In the genomic region with DNA sequence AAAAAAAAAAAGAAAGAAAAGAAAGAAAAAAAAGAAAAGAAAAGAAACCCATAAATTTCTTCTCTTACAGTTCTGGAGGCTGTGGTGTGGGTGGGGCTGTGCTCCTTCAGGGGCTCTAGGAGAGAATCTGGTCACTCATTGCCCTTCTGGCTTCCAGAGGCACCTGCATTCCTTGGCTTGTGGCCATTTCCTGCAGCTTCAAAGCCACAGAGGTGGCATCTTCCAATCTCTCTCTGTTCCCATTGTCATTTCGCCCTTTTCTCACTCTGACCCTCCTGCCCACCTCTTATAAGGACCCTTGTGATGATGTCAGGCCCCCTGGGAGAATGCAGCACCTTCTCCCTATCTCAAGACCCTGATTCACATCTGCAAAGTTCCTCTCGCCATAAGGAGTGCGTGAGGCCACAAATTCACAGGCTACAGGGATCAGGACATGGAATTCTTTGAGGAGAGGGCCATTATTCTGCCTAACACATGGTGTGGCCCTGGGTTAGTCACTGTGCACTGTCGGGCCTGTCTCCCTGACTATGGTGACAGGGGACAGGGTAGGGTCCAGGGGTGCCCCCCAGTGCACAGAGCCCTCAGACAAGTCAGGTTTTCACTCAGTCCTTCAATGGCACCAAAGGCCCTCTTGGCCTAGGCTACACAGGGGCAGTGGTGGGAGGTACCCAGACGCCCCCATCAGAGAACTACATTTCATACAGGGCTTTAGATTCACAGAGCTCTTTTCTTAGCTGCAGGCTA, we compare ENCODE assay signal across 17 cellular contexts. TPM values are rescaled to one million over a fixed set of nuclear protein-coding genes. Genes with fewer than 3 reads are reported as not detected.
A peak's percentile ranks its signal among the peaks of the same experiment; 100 is the strongest.
DNase-seq lines count a peak whose midpoint lies in the region; ATAC-seq and TF ChIP-seq lines count a peak whose summit lies in the region.
"Had no signal": no experiment of that assay in that cellular context is flagged by ENCODE, and none has a peak within 500 bp of the region (broad histone marks: within the 10 kb centered on the region; RNA-seq: fewer than 3 reads in every experiment).

No MANE protein-coding gene starts in this region.

- H3K4me1 Mint-ChIP-seq in CD4-positive, CD25-positive, alpha-beta regulatory T cell: peaks cover 18 to 70% (median 40%) of the 10 kb centered on the region in 4 donors
- H3K4me1 Mint-ChIP-seq in central memory CD8-positive, alpha-beta T cell: peaks cover 56% of the 10 kb centered on the region

- H3K27ac ChIP-seq in CD4-positive, CD25-positive, alpha-beta regulatory T cell (ENCODE audit: insufficient read depth, low read length, poor library complexity, severe bottlenecking): no peak overlapping the region
- H3K27ac ChIP-seq in IMR-90 (ENCODE audit: insufficient read depth, low read length): no peak overlapping the region
- H3K27ac ChIP-seq: KMS-11, neural progenitor cell, thoracic aorta had no signal

- no peak overlapping the region for H3K18ac ChIP-seq in IMR-90 (ENCODE audit: low read depth, low read length)

- no peak overlapping the region for H2AFZ ChIP-seq in IMR-90 (replicated peaks; ENCODE audit: low read length, poor library complexity)
- H2AFZ ChIP-seq: neural progenitor cell had no signal

- no peak overlapping the region for H2BK20ac ChIP-seq in IMR-90 (ENCODE audit: low read depth, low read length)

- in situ Hi-C loops in IMR-90 (cut with MboI; ENCODE audit: low sequenced_read_pairs): no loop called here

- H3K4me3 ChIP-seq in CD4-positive, CD25-positive, alpha-beta regulatory T cell (ENCODE audit: low read depth, low read length): no peak overlapping the region
- H3K4me3 ChIP-seq in IMR-90 (ENCODE audit: insufficient read depth, low read depth, low read length): no peak overlapping the region
- H3K4me3 ChIP-seq: GM12878, neural progenitor cell, thoracic aorta had no signal

- H3K4me3 Mint-ChIP-seq in CD4-positive, CD25-positive, alpha-beta regulatory T cell: peak overlapping the region; percentile 66 to 96 (median 80)
- peak overlapping the region; percentile 64 for H3K4me3 Mint-ChIP-seq in central memory CD8-positive, alpha-beta T cell
- H3K4me3 Mint-ChIP-seq: activated naive CD4-positive, alpha-beta T cell treated with anti-CD3 and anti-CD28 coated beads, Interleukin-2, amount 50 U/mL, for 24 hours; activated T-cell treated with anti-CD3 and anti-CD28 coated beads, Interleukin-2, amount 50 U/mL, for 4 hours; neural progenitor cell had no signal

- no TSS peak for BruUV-seq in IMR-90 (replicated peaks; lab: Mats Ljungman, UMichigan)

- no peak overlapping the region for H3K56ac ChIP-seq in IMR-90 (ENCODE audit: extremely low read depth, insufficient read depth, low read length)

- H4K5ac ChIP-seq in IMR-90 (ENCODE audit: low read depth, low read length): no peak overlapping the region

- no peak overlapping the region for H3K14ac ChIP-seq in IMR-90 (replicated peaks; ENCODE audit: low read depth, low read length)

- TF ChIP-seq RAD21 in IMR-90 (IDR thresholded peaks at IDR 0.05; ENCODE audit: low read length): no peak

- CTCF ChIA-PET in IMR-90 (lab: Yijun Ruan, JAX): no interaction called here
- CTCF ChIA-PET in GM10248 (lab: Yijun Ruan, JAX): interaction anchor here (1.1 kb wide), 1 partner anchor 22 kb away, joined by 3 read pairs; no protein-coding TSS in a partner anchor

- peak overlapping the region; percentile 24; the same call in 1 of the 2 replicates for H2AK5ac ChIP-seq in IMR-90 (ENCODE audit: low read depth, low read length)

- no peak overlapping the region for H4K8ac ChIP-seq in IMR-90 (ENCODE audit: low read depth in 2 of 2, low read length in 2 of 2)

- no peak overlapping the region for H3K4ac ChIP-seq in IMR-90 (ENCODE audit: low read depth, low read length)

- no peak overlapping the region for H2BK5ac ChIP-seq in IMR-90 (ENCODE audit: low read depth, low read length, poor library complexity, severe bottlenecking)

- no peak for TF ChIP-seq POLR2A in IMR-90 (IDR thresholded peaks at IDR 0.05; ENCODE audit: low read depth, low read length)

- WGBS in IMR-90 (ENCODE audit: extremely low coverage in 2 of 2, insufficient read length in 1 of 2), 2 experiments: no CpG with 5 or more reads among the region's 5 CpGs

- H4K91ac ChIP-seq in IMR-90 (ENCODE audit: insufficient read depth, low read depth, low read length): no peak overlapping the region

- no peaks in the 10 kb centered on the region for H3K79me1 ChIP-seq in IMR-90 (ENCODE audit: low read depth in 1 of 2, low read length in 2 of 2)

- H3K9me3 Mint-ChIP-seq in CD4-positive, CD25-positive, alpha-beta regulatory T cell: no peaks in the 10 kb centered on the region
- H3K9me3 Mint-ChIP-seq in central memory CD8-positive, alpha-beta T cell: no peaks in the 10 kb centered on the region
- H3K9me3 Mint-ChIP-seq: activated naive CD4-positive, alpha-beta T cell treated with anti-CD3 and anti-CD28 coated beads, Interleukin-2, amount 50 U/mL, for 24 hours; activated T-cell treated with anti-CD3 and anti-CD28 coated beads, Interleukin-2, amount 50 U/mL, for 4 hours had no signal

- H3K4me2 ChIP-seq in IMR-90 (ENCODE audit: low read depth, low read length): no peak overlapping the region
- H3K4me2 ChIP-seq: KMS-11, neural progenitor cell had no signal

- no peaks in the 10 kb centered on the region; the same call in 1 of the 2 replicates for H3K9me1 ChIP-seq in IMR-90 (ENCODE audit: insufficient read depth, low read length)

- H3K9me3 ChIP-seq in CD4-positive, CD25-positive, alpha-beta regulatory T cell (ENCODE audit: control insufficient read depth in 2 of 2, low read length in 2 of 2): no peaks in the 10 kb centered on the region
- no peaks in the 10 kb centered on the region for H3K9me3 ChIP-seq in IMR-90 (ENCODE audit: control insufficient read depth, insufficient read depth, low read length)
- H3K9me3 ChIP-seq: thoracic aorta had no signal

- H2AK9ac ChIP-seq in IMR-90 (replicated peaks; ENCODE audit: low read depth, low read length, poor library complexity): no peak overlapping the region

- POLR2A ChIA-PET in IMR-90 (lab: Charles Lee; ENCODE audit: unreplicated experiment) (no interaction called here), GM10248 (lab: Yijun Ruan, JAX) (no interaction called here)

- H2BK15ac ChIP-seq in IMR-90 (ENCODE audit: low read depth, low read length): no peak overlapping the region

- no peaks in the 10 kb centered on the region for H3K36me3 Mint-ChIP-seq in CD4-positive, CD25-positive, alpha-beta regulatory T cell
- H3K36me3 Mint-ChIP-seq in central memory CD8-positive, alpha-beta T cell (ENCODE audit: insufficient read depth): peaks cover 7% of the 10 kb centered on the region
- H3K36me3 Mint-ChIP-seq: activated naive CD4-positive, alpha-beta T cell treated with anti-CD3 and anti-CD28 coated beads, Interleukin-2, amount 50 U/mL, for 24 hours; brain; neural progenitor cell had no signal

- no peaks in the 10 kb centered on the region for H3K36me3 ChIP-seq in CD4-positive, CD25-positive, alpha-beta regulatory T cell (ENCODE audit: control insufficient read depth, insufficient read depth, low read length)
- H3K36me3 ChIP-seq in IMR-90 (ENCODE audit: control insufficient read depth, insufficient read depth, low read length): no peaks in the 10 kb centered on the region
- H3K36me3 ChIP-seq: neural progenitor cell, thoracic aorta had no signal

- TF ChIP-seq CTCF in IMR-90 (conservative IDR thresholded peaks at IDR 0.05; ENCODE audit: low read depth, low read length) (no peak), GM10248 (IDR thresholded peaks at IDR 0.05; ENCODE audit: control extremely low read depth, extremely low read depth, low read depth, missing control alignments) (no peak)

- H3K27ac Mint-ChIP-seq in CD4-positive, CD25-positive, alpha-beta regulatory T cell: peak overlapping the region; percentile 82 to 92 (median 85)
- H3K27ac Mint-ChIP-seq in central memory CD8-positive, alpha-beta T cell (ENCODE audit: low read depth): no peak overlapping the region
- H3K27ac Mint-ChIP-seq: neural progenitor cell had no signal

- H3K27me3 Mint-ChIP-seq in CD4-positive, CD25-positive, alpha-beta regulatory T cell: no peaks in the 10 kb centered on the region
- no peaks in the 10 kb centered on the region for H3K27me3 Mint-ChIP-seq in central memory CD8-positive, alpha-beta T cell
- H3K27me3 Mint-ChIP-seq: activated naive CD4-positive, alpha-beta T cell treated with anti-CD3 and anti-CD28 coated beads, Interleukin-2, amount 50 U/mL, for 24 hours had no signal

- no peak overlapping the region for H3K9ac ChIP-seq in IMR-90 (ENCODE audit: low read depth, low read length)
- H3K9ac ChIP-seq: KMS-11, neural progenitor cell had no signal

- no peak for DNase-seq in CD4-positive, CD25-positive, alpha-beta regulatory T cell
- DNase-seq in IMR-90 (no peak), posterior vena cava (ENCODE audit: low spot score) (peak; percentile 68), GM10248 (ENCODE audit: extremely low spot score) (no peak), CD1c-positive myeloid dendritic cell (ENCODE audit: extremely low spot score) (no peak)
- DNase-seq in central memory CD8-positive, alpha-beta T cell (ENCODE audit: low spot score in 2 of 2): no peak
- DNase-seq in stimulated activated CD4-positive, alpha-beta T cell treated with anti-CD3 and anti-CD28 coated beads, Interleukin-15, amount 100 ng/mL, for 24 hours: no peak
- DNase-seq: GOT3, NCI-H1048, NCI-H2029 had no signal

- dilution Hi-C loops in IMR-90 (cut with HindIII; ENCODE audit: low sequenced_read_pairs, unreplicated experiment): no loop called here

- no peaks in the 10 kb centered on the region for H3K27me3 ChIP-seq in CD4-positive, CD25-positive, alpha-beta regulatory T cell (ENCODE audit: control insufficient read depth, insufficient read depth, low read length)
- H3K27me3 ChIP-seq in IMR-90 (ENCODE audit: control insufficient read depth, insufficient read depth, low read length): no peaks in the 10 kb centered on the region

- no peaks in the 10 kb centered on the region; the same call in 1 of the 2 replicates for H4K20me1 ChIP-seq in IMR-90 (ENCODE audit: insufficient read depth, low read length)

- H3K4me1 ChIP-seq in CD4-positive, CD25-positive, alpha-beta regulatory T cell (ENCODE audit: control insufficient read depth, insufficient read depth, low read length, poor library complexity, severe bottlenecking): peaks cover 68% of the 10 kb centered on the region
- H3K4me1 ChIP-seq in IMR-90 (ENCODE audit: control insufficient read depth, insufficient read depth, low read length): peaks cover 25% of the 10 kb centered on the region

- H3K23ac ChIP-seq in IMR-90 (ENCODE audit: low read depth, low read length): no peak overlapping the region

- ATAC-seq in CD4-positive, CD25-positive, alpha-beta regulatory T cell (ENCODE audit: low read depth in 2 of 2): no peak
- no peak for ATAC-seq in IMR-90 (ENCODE audit: low read depth)
- no peak for ATAC-seq in central memory CD8-positive, alpha-beta T cell (replicated peaks; ENCODE audit: extremely low read depth, poor library complexity, severe bottlenecking)

- H2BK120ac ChIP-seq in IMR-90 (ENCODE audit: low read depth, low read length): no peak overlapping the region

- intact Hi-C loops in IMR-90 (cut with micrococcal nuclease): no loop called here
- intact Hi-C loops in posterior vena cava (cut with DNase I): no loop called here

RNA-seq across cellular contexts. Expression of a gene that starts 38.6 kb away (rescaled TPM):
- total RNA-seq in CD4-positive, CD25-positive, alpha-beta regulatory T cell: 44.4 TPM
- polyA plus RNA-seq in CD4-positive, CD25-positive, alpha-beta regulatory T cell: 10 to 100 TPM; 29.2 to 37.6 (median 33.3) TPM
- 7.5 and 8.1 TPM in 2 replicates for total RNA-seq in IMR-90 (2012; rRNA removed)
- 23.1 and 24.3 TPM in 2 replicates for polyA plus RNA-seq in IMR-90 (2012; rRNA removed)
- 17.7 and 39.4 TPM in 2 replicates for polyA plus RNA-seq in IMR-90 (2012; cell fraction: cytosol; rRNA removed)
- polyA plus RNA-seq in IMR-90 (2012; cell fraction: nucleus; rRNA removed; ENCODE audit: low replicate concordance): 39.7 and 77.7 TPM in 2 replicates
- total RNA-seq in posterior vena cava: 10 to 100 TPM in 1 of 2 donors, 1 to 10 TPM in 1; 8.8 to 11.8 TPM
